20 cellular contexts compared by ENCODE assay signal in genomic region chr10:98351831-98352402, GRCh38.
"Had no signal": no experiment of that assay in that cellular context is flagged by ENCODE, and none has a peak within 500 bp of the region (broad histone marks: within the 10 kb centered on the region; RNA-seq: fewer than 3 reads in every experiment).

No MANE protein-coding gene starts in this region.

- H3K9me3 ChIP-seq: adrenal gland, transverse colon had no signal

- FAIRE-seq: colon, islet of Langerhans had no signal

- H3K4me3 ChIP-seq: adrenal gland, skin epidermis, suprapubic skin, transverse colon had no signal

- H3K36me3 ChIP-seq: adrenal gland, suprapubic skin, transverse colon had no signal

- H3K27me3 ChIP-seq: adrenal gland, transverse colon had no signal

- H3K27ac ChIP-seq: adrenal gland, epithelial cell of prostate, suprapubic skin, transverse colon had no signal

- DNase-seq: activated B cell treated with CpG ODN at 0.5 μM for 24 hours; activated CD4-positive, alpha-beta memory T cell treated with anti-CD3 and anti-CD28 coated beads for 36 hours; activated CD4-positive, alpha-beta T cell treated with anti-CD3 and anti-CD28 coated beads for 4 hours; activated gamma-delta T cell treated with Interleukin-2 at 50 U/mL for 16 hours; activated T-cell treated with anti-CD3 and anti-CD28 coated beads for 4 hours; adrenal gland; endodermal cell; hippocampal formation; left cardiac atrium; occipital lobe; stimulated activated CD4-positive, alpha-beta T cell treated with anti-CD3 and anti-CD28 coated beads, Interleukin-2, amount 100 ng/mL, for 48 hours; stimulated activated naive CD8-positive, alpha-beta T cell treated with anti-CD3 and anti-CD28 coated beads, Interleukin-15, amount 100 ng/mL, for 72 hours; T-cell; T-helper 9 cell; transverse colon had no signal
